ENCODE assay signal across 23 cellular contexts in the genomic region with DNA sequence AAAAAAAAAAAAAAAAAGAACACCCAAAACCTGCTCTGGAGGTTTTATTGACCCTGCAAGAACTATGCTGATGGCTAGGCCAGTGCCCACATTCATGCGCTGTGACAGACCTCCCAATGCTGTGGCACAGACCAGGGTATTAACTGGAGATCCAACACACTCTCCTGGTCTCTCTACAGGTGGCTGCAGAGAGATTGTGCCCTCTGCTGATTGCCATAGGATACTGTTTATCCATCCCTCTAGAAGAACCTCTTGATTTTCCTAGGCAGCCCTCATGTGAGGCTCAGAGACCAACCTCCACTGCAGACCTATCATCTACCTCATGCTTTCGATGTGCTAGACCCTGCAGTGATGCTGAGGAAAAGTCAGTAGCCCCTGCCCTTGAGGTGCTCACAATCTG.
DNase-seq lines count a peak whose midpoint lies in the region; TF ChIP-seq lines count a peak whose summit lies in the region.
"Had no signal": no experiment of that assay in that cellular context is flagged by ENCODE, and none has a peak within 500 bp of the region (broad histone marks: within the 10 kb centered on the region; RNA-seq: fewer than 3 reads in every experiment).

No MANE protein-coding gene starts in this region.

- no peak overlapping the region for H2BK5ac ChIP-seq in neuronal stem cell (ENCODE audit: low read length)

- H3K9ac ChIP-seq in neuronal stem cell (ENCODE audit: low read depth, low read length, poor library complexity): no peak overlapping the region

- no CpG with 5 or more reads among the region's 2 CpGs for WGBS in neuronal stem cell (ENCODE audit: extremely low coverage in 2 of 2, insufficient read length in 2 of 2, insufficient replicate concordance in 1 of 2), 2 donors

- H3K4me1 Mint-ChIP-seq in CD8-positive, alpha-beta memory T cell: no peaks in the 10 kb centered on the region
- H3K4me1 Mint-ChIP-seq: activated CD4-positive, alpha-beta T cell treated with anti-CD3 and anti-CD28 coated beads, Interleukin-2, amount 10 ng/mL, durations not matched to agents 24 days and 14 days; CD14-positive monocyte; neural crest cell; stimulated activated effector memory CD8-positive, alpha-beta T cell treated with anti-CD3 and anti-CD28 coated beads, Interleukin-12 subunit alpha, Interleukin-12 subunit beta, amount 100 ng/mL, for 72 hours had no signal

- no peak overlapping the region for H2BK120ac ChIP-seq in neuronal stem cell (ENCODE audit: low read depth, low read length)

- no peak overlapping the region for H3K23ac ChIP-seq in neuronal stem cell (ENCODE audit: low read depth, low read length, poor library complexity)

- DNase-seq in NCI-H1694 treated with DMSO at 0.1 percent for 48 hours (lab: John Stamatoyannopoulos, UW): peak; percentile 11
- no peak for DNase-seq in NCI-H1694 (lab: John Stamatoyannopoulos, UW)
- DNase-seq in NCI-H524 treated with DMSO at 0.1 percent for 48 hours (lab: John Stamatoyannopoulos, UW): peak; percentile 8
- no peak for DNase-seq in brain microvascular endothelial cell
- peak; percentile 13 for DNase-seq in kidney glomerular epithelial cell (lab: John Stamatoyannopoulos, UW)
- DNase-seq in CD8-positive, alpha-beta memory T cell: no peak
- no peak for DNase-seq in neuronal stem cell (ENCODE audit: low spot score)
- no peak for DNase-seq in mesenteric fat pad (ENCODE audit: low spot score)
- DNase-seq: activated CD4-positive, alpha-beta T cell treated with anti-CD3 and anti-CD28 coated beads, Interleukin-2, amount 10 ng/mL, durations not matched to agents 24 days and 14 days; activated CD8-positive, alpha-beta memory T cell treated with anti-CD3 and anti-CD28 coated beads, Interleukin-2, amount 50 U/mL, for 4 hours; activated effector memory CD4-positive, alpha-beta T cell treated with Interleukin-2 at 50 U/mL for 16 hours; DMS153; islet precursor cell; NCI-H1436 treated with DMSO at 0.1 percent for 48 hours; NCI-H2227 treated with DMSO at 0.1 percent for 48 hours; SJCRH30; T-helper 9 cell had no signal

- H3K27ac ChIP-seq in brain microvascular endothelial cell (no peak overlapping the region), neuronal stem cell (replicated peaks; ENCODE audit: low read length) (no peak overlapping the region)
- no peak overlapping the region for H3K27ac ChIP-seq in CD8-positive, alpha-beta memory T cell (ENCODE audit: low read depth, low read length)
- H3K27ac ChIP-seq: A549, heart right ventricle, SJCRH30, thoracic aorta had no signal

- H3K4ac ChIP-seq in neuronal stem cell (ENCODE audit: low read length): no peak overlapping the region

- no peak overlapping the region for H3K14ac ChIP-seq in neuronal stem cell (ENCODE audit: low read length)

- H3K36me3 Mint-ChIP-seq in CD8-positive, alpha-beta memory T cell: no peaks in the 10 kb centered on the region
- H3K36me3 Mint-ChIP-seq: CD14-positive monocyte; stimulated activated effector memory CD8-positive, alpha-beta T cell treated with anti-CD3 and anti-CD28 coated beads, Interleukin-12 subunit alpha, Interleukin-12 subunit beta, amount 100 ng/mL, for 72 hours had no signal

- TF ChIP-seq CTCF in brain microvascular endothelial cell (IDR thresholded peaks at IDR 0.05; ENCODE audit: low read depth, low read length, missing control alignments): peak; percentile 46

- H3K79me1 ChIP-seq in neuronal stem cell (ENCODE audit: low read depth, low read length): no peaks in the 10 kb centered on the region

- H3K4me3 ChIP-seq in brain microvascular endothelial cell (ENCODE audit: low read depth, low read length) (no peak overlapping the region), neuronal stem cell (ENCODE audit: low read length in 2 of 2) (no peak overlapping the region)
- H3K4me3 ChIP-seq in CD8-positive, alpha-beta memory T cell (ENCODE audit: low read length): no peak overlapping the region
- H3K4me3 ChIP-seq: A549, heart right ventricle, SJCRH30, thoracic aorta had no signal

- H3K9me3 ChIP-seq in CD8-positive, alpha-beta memory T cell (ENCODE audit: low read length): no peaks in the 10 kb centered on the region
- H3K9me3 ChIP-seq in neuronal stem cell (replicated peaks in 1 of 2; ENCODE audit: control insufficient read depth in 2 of 2, insufficient read depth in 1 of 2, low read depth in 1 of 2, low read length in 2 of 2): no peaks in the 10 kb centered on the region
- H3K9me3 ChIP-seq: A549, heart right ventricle, SJCRH30, thoracic aorta had no signal

- no peak overlapping the region for H2AK5ac ChIP-seq in neuronal stem cell (ENCODE audit: low read depth, low read length)

- CTCF ChIA-PET in CD8-positive, alpha-beta memory T cell (lab: Charles Lee): no interaction called here

- no peak overlapping the region for H2AFZ ChIP-seq in neuronal stem cell (ENCODE audit: low read length)

- no peaks in the 10 kb centered on the region for H3K9me3 Mint-ChIP-seq in CD8-positive, alpha-beta memory T cell
- H3K9me3 Mint-ChIP-seq: activated CD4-positive, alpha-beta T cell treated with anti-CD3 and anti-CD28 coated beads, Interleukin-2, amount 10 ng/mL, durations not matched to agents 24 days and 14 days; neural crest cell; stimulated activated effector memory CD8-positive, alpha-beta T cell treated with anti-CD3 and anti-CD28 coated beads, Interleukin-12 subunit alpha, Interleukin-12 subunit beta, amount 100 ng/mL, for 72 hours had no signal

- POLR2A ChIA-PET in CD8-positive, alpha-beta memory T cell (lab: Charles Lee): no interaction called here

- H3K4me2 ChIP-seq in neuronal stem cell (ENCODE audit: insufficient read depth, low read length, poor library complexity, severe bottlenecking): no peak overlapping the region
- H3K4me2 ChIP-seq: A549 had no signal

- H3K36me3 ChIP-seq in brain microvascular endothelial cell (replicated peaks): no peaks in the 10 kb centered on the region
- H3K36me3 ChIP-seq in CD8-positive, alpha-beta memory T cell (ENCODE audit: insufficient read depth, low read length): no peaks in the 10 kb centered on the region
- no peaks in the 10 kb centered on the region for H3K36me3 ChIP-seq in neuronal stem cell (replicated peaks in 1 of 2; ENCODE audit: control insufficient read depth in 2 of 2, insufficient read depth in 2 of 2, low read length in 2 of 2)
- H3K36me3 ChIP-seq: heart right ventricle, SJCRH30, thoracic aorta had no signal

- H2BK12ac ChIP-seq in neuronal stem cell (ENCODE audit: low read length): no peak overlapping the region

- H3K27me3 Mint-ChIP-seq in CD8-positive, alpha-beta memory T cell: no peaks in the 10 kb centered on the region
- H3K27me3 Mint-ChIP-seq: activated CD4-positive, alpha-beta T cell treated with anti-CD3 and anti-CD28 coated beads, Interleukin-2, amount 10 ng/mL, durations not matched to agents 24 days and 14 days had no signal

- H4K8ac ChIP-seq in neuronal stem cell (ENCODE audit: low read depth, low read length): no peak overlapping the region

- H3K27me3 ChIP-seq in brain microvascular endothelial cell (replicated peaks) (no peaks in the 10 kb centered on the region), neuronal stem cell (ENCODE audit: control insufficient read depth in 3 of 3, insufficient read depth in 3 of 3, low read depth in 1 of 3, low read length in 3 of 3) (no peaks in the 10 kb centered on the region)
- H3K27me3 ChIP-seq in CD8-positive, alpha-beta memory T cell (ENCODE audit: insufficient read depth, low read length, poor library complexity, severe bottlenecking): no peaks in the 10 kb centered on the region
- H3K27me3 ChIP-seq: heart right ventricle, SJCRH30 had no signal

- H3K4me1 ChIP-seq in CD8-positive, alpha-beta memory T cell (ENCODE audit: insufficient read depth, low read length): no peaks in the 10 kb centered on the region
- no peaks in the 10 kb centered on the region for H3K4me1 ChIP-seq in neuronal stem cell (ENCODE audit: control insufficient read depth in 2 of 2, insufficient read depth in 1 of 2, low read depth in 1 of 2, low read length in 2 of 2)
- H3K4me1 ChIP-seq: A549, heart right ventricle, SJCRH30 had no signal

- H3K4me3 Mint-ChIP-seq in CD8-positive, alpha-beta memory T cell: no peak overlapping the region
- H3K4me3 Mint-ChIP-seq: activated CD4-positive, alpha-beta T cell treated with anti-CD3 and anti-CD28 coated beads, Interleukin-2, amount 10 ng/mL, durations not matched to agents 24 days and 14 days; CD14-positive monocyte; neural crest cell; stimulated activated effector memory CD8-positive, alpha-beta T cell treated with anti-CD3 and anti-CD28 coated beads, Interleukin-12 subunit alpha, Interleukin-12 subunit beta, amount 100 ng/mL, for 72 hours had no signal

- H2BK15ac ChIP-seq in neuronal stem cell (ENCODE audit: low read length): no peak overlapping the region

- in situ Hi-C loops in brain microvascular endothelial cell (cut with HindIII; ENCODE audit: low pct_ligation_motif_present, low sequenced_read_pairs): no loop called here

- no peak overlapping the region for H4K91ac ChIP-seq in neuronal stem cell (ENCODE audit: low read depth, low read length, poor library complexity)

- no peak overlapping the region for H3K18ac ChIP-seq in neuronal stem cell (ENCODE audit: low read length)

- H3K27ac Mint-ChIP-seq in CD8-positive, alpha-beta memory T cell: no peak overlapping the region
- H3K27ac Mint-ChIP-seq: activated CD4-positive, alpha-beta T cell treated with anti-CD3 and anti-CD28 coated beads, Interleukin-2, amount 10 ng/mL, durations not matched to agents 24 days and 14 days; CD14-positive monocyte; stimulated activated effector memory CD8-positive, alpha-beta T cell treated with anti-CD3 and anti-CD28 coated beads, Interleukin-12 subunit alpha, Interleukin-12 subunit beta, amount 100 ng/mL, for 72 hours had no signal

Comparison
In these comparisons a context has a peak if more than half of its experiments do, and no peak if none do; other contexts are left out.
1. DNase-seq: peak in NCI-H1694 treated with DMSO at 0.1 percent for 48 hours (single experiment), NCI-H524 treated with DMSO at 0.1 percent for 48 hours (single experiment) and kidney glomerular epithelial cell (single experiment); none in NCI-H1694 (single experiment), brain microvascular endothelial cell (single experiment), CD8-positive, alpha-beta memory T cell (0 of 5), neuronal stem cell (single experiment) and mesenteric fat pad (single experiment).